In genomic region chr9:35920004-35920658, GRCh38 we compare ENCODE assay signal across 12 cellular contexts. TPM values are rescaled to one million over a fixed set of nuclear protein-coding genes. Genes with fewer than 3 reads are reported as not detected.
A peak's percentile ranks its signal among the peaks of the same experiment; 100 is the strongest.
DNase-seq lines count a peak whose midpoint lies in the region; ATAC-seq and TF ChIP-seq lines count a peak whose summit lies in the region.
"Had no signal": no experiment of that assay in that cellular context is flagged by ENCODE, and none has a peak within 500 bp of the region (broad histone marks: within the 10 kb centered on the region; RNA-seq: fewer than 3 reads in every experiment).

No MANE protein-coding gene starts in this region.

- peaks cover 7 to 22% (median 15%) of the 10 kb centered on the region in 4 donors for H3K4me1 ChIP-seq in stomach

- TF ChIP-seq POLR2A in stomach (IDR thresholded peaks at IDR 0.05): no peak

- H3K27ac ChIP-seq in angular gyrus (ENCODE audit: low read depth, low read length) (peak overlapping the region; percentile 22), stomach (peak overlapping the region in 3 of 5 donors; percentile 2 to 29 (median 24))

- TF ChIP-seq CTCF in stomach (IDR thresholded peaks at IDR 0.05): no peak

- intact Hi-C loops in stomach (cut with DNase I; ENCODE audit: low total_unique reads): no loop called here

- peak; percentile 34 for DNase-seq in LHCN-M2 (ENCODE audit: low read depth)
- peak; percentile 72 for DNase-seq in left lobe of liver (ENCODE audit: low spot score)
- no peak for DNase-seq in stomach
- no peak for DNase-seq in activated CD4-positive, CD25-positive, alpha-beta regulatory T cell treated with anti-CD3 and anti-CD28 coated beads, Interleukin-2, amount 50 U/mL, for 72 hours
- DNase-seq: DMS153; effector CD8-positive, alpha-beta T cell; NCI-H1694 treated with DMSO at 0.1 percent for 48 hours; stimulated activated CD8-positive, alpha-beta memory T cell treated with anti-CD3 and anti-CD28 coated beads, Interleukin-4, amount 100 ng/mL, for 48 hours had no signal

- H3K9me3 ChIP-seq in stomach: no peaks in the 10 kb centered on the region

- 78 to 92% (median 88%) methylated on average over 4 to 6 of the region's 6 CpGs for WGBS in stomach, 5 donors

- no peak overlapping the region for H3K4me3 ChIP-seq in stomach

- H3K27me3 ChIP-seq in stomach: no peaks in the 10 kb centered on the region

- no peaks in the 10 kb centered on the region for H3K36me3 ChIP-seq in stomach

- peak; percentile 82 for ATAC-seq in left lobe of liver
- no peak for ATAC-seq in HG03354 (IDR thresholded peaks at IDR 0.05; ENCODE audit: poor library complexity, severe bottlenecking, unreplicated experiment)
- no peak for ATAC-seq in HG02884 (IDR thresholded peaks at IDR 0.05; ENCODE audit: unreplicated experiment)

- TF ChIP-seq EP300 in stomach (IDR thresholded peaks at IDR 0.05): no peak

RNA-seq across cellular contexts. Expression of gene SPAAR, which starts 10.8 kb away (rescaled TPM):
- total RNA-seq in LHCN-M2 (2014; rRNA removed): 0.17 and 0.38 TPM in 2 replicates
- polyA plus RNA-seq in LHCN-M2 (2012): 0.55 TPM
- 1.1 TPM for total RNA-seq in left lobe of liver
- 1 to 10 TPM in 2 of 5 donors, not detected in 3; 1.2 to 2.4 TPM for total RNA-seq in stomach
- under 1 TPM; 0.30 to 0.92 (median 0.68) TPM for polyA plus RNA-seq in stomach
- total RNA-seq: T-helper 2 cell treated with Interferon-gamma antibody and Interleukin-4, amounts not matched to agents 100 ng/mL and 5 ng/mL, for 36 hours had no signal

RNA-seq across cellular contexts. Expression of gene HRCT1, which starts 14.1 kb away (rescaled TPM):
- total RNA-seq in LHCN-M2 (2014; rRNA removed): 1.5 and 2.1 TPM in 2 replicates
- polyA plus RNA-seq in LHCN-M2 (2012): 5.0 TPM
- total RNA-seq in left lobe of liver: 0.96 TPM
- 10 to 100 TPM in 1 of 5 donors, 1 to 10 TPM in 2, under 1 TPM in 1, not detected in 1; 0.92 to 28.7 (median 7.7) TPM for total RNA-seq in stomach
- polyA plus RNA-seq in stomach: 1 to 10 TPM in 1 of 3 donors, under 1 TPM in 1, not detected in 1; 0.50 to 4.3 TPM
- total RNA-seq: T-helper 2 cell treated with Interferon-gamma antibody and Interleukin-4, amounts not matched to agents 100 ng/mL and 5 ng/mL, for 36 hours had no signal

RNA-seq across cellular contexts. Expression of gene OR2S2, which starts 37.8 kb away (rescaled TPM):
- total RNA-seq in LHCN-M2 (2014; rRNA removed) (not detected in 2 replicates), left lobe of liver (not detected), stomach (not detected)
- polyA plus RNA-seq in LHCN-M2 (2012): 0.06 TPM
- not detected for polyA plus RNA-seq in stomach
- total RNA-seq: T-helper 2 cell treated with Interferon-gamma antibody and Interleukin-4, amounts not matched to agents 100 ng/mL and 5 ng/mL, for 36 hours had no signal

RNA-seq across cellular contexts. Expression of gene OR13J1, which starts 49.9 kb away (rescaled TPM):
- total RNA-seq in LHCN-M2 (2014; rRNA removed) (not detected in 2 replicates), left lobe of liver (not detected), stomach (not detected)
- polyA plus RNA-seq in LHCN-M2 (2012): not detected
- polyA plus RNA-seq in stomach: not detected
- total RNA-seq: T-helper 2 cell treated with Interferon-gamma antibody and Interleukin-4, amounts not matched to agents 100 ng/mL and 5 ng/mL, for 36 hours had no signal

Comparison
In these comparisons a context has a peak if more than half of its experiments do, and no peak if none do; other contexts are left out.
1. DNase-seq: peak in LHCN-M2 (single experiment) and left lobe of liver (single experiment); none in stomach (single experiment) and activated CD4-positive, CD25-positive, alpha-beta regulatory T cell treated with anti-CD3 and anti-CD28 coated beads, Interleukin-2, amount 50 U/mL, for 72 hours (single experiment).